Comparison of ENCODE assay signal across 10 cellular contexts in genomic region chr19:11141937-11142527, GRCh38.
DNase-seq lines count a peak whose midpoint lies in the region; ATAC-seq lines count a peak whose summit lies in the region.
"Had no signal": no experiment of that assay in that cellular context is flagged by ENCODE, and none has a peak within 500 bp of the region (broad histone marks: within the 10 kb centered on the region; RNA-seq: fewer than 3 reads in every experiment).

No MANE protein-coding gene starts in this region.

- DNase-seq in DMS53 (lab: John Stamatoyannopoulos, UW) (peak; percentile 50), SW480 (ENCODE audit: low spot score) (peak; percentile 69), glomerular visceral epithelial cell (ENCODE audit: extremely low spot score) (peak; percentile 48), DMS 273 (lab: John Stamatoyannopoulos, UW; ENCODE audit: unreplicated experiment) (no peak), superior temporal gyrus (ENCODE audit: extremely low spot score) (no peak), 8988T (no peak)
- DNase-seq: activated B cell treated with CpG ODN at 0.5 μM for 24 hours, NCI-H510A treated with DMSO at 0.1 percent for 48 hours had no signal

- H3K9ac ChIP-seq in rectal smooth muscle tissue (ENCODE audit: low read length) = no peak overlapping the region

- peak overlapping the region; percentile 97 for H3K27ac ChIP-seq in rectal smooth muscle tissue (ENCODE audit: low read depth, low read length)

- peak overlapping the region; percentile 26 for H3K4me3 ChIP-seq in rectal smooth muscle tissue (ENCODE audit: low read length)

- no peak for ATAC-seq in HG03342 (IDR thresholded peaks at IDR 0.05; ENCODE audit: unreplicated experiment)

- no peaks in the 10 kb centered on the region for H3K27me3 ChIP-seq in rectal smooth muscle tissue (ENCODE audit: control insufficient read depth, insufficient read depth, low read length)

- no peaks in the 10 kb centered on the region for H3K36me3 ChIP-seq in rectal smooth muscle tissue (ENCODE audit: control insufficient read depth, insufficient read depth, low read length)

- peaks cover 34% of the 10 kb centered on the region for H3K4me1 ChIP-seq in rectal smooth muscle tissue (ENCODE audit: control insufficient read depth, insufficient read depth, low read length)

Comparison
In these comparisons a context has a peak if more than half of its experiments do, and no peak if none do; other contexts are left out.
1. DNase-seq: peak in DMS53 (single experiment), SW480 (single experiment) and glomerular visceral epithelial cell (single experiment); none in DMS 273 (single experiment), superior temporal gyrus (single experiment) and 8988T (single experiment).